Comparison of ENCODE assay signal across 18 cellular contexts in genomic region chr7:129865932-129866214, GRCh38.
DNase-seq lines count a peak whose midpoint lies in the region; ATAC-seq and TF ChIP-seq lines count a peak whose summit lies in the region.
"Had no signal": no experiment of that assay in that cellular context is flagged by ENCODE, and none has a peak within 500 bp of the region (broad histone marks: within the 10 kb centered on the region; RNA-seq: fewer than 3 reads in every experiment).

No MANE protein-coding gene starts in this region.

- H3K4me1 Mint-ChIP-seq in CD4-positive, alpha-beta memory T cell = peaks cover 38 to 74% (median 53%) of the 10 kb centered on the region in 4 donors

- no peak for TF ChIP-seq RAD21 in IMR-90 (IDR thresholded peaks at IDR 0.05; ENCODE audit: low read length)

- H3K23ac ChIP-seq in IMR-90 (ENCODE audit: low read depth, low read length) = peak overlapping the region; percentile 52; the same call in 1 of the 2 replicates

- BruUV-seq in IMR-90 (replicated peaks; lab: Mats Ljungman, UMichigan) = no TSS peak

- dilution Hi-C loops in IMR-90 (cut with HindIII; ENCODE audit: low sequenced_read_pairs, unreplicated experiment) = no loop called here

- peaks cover 8% of the 10 kb centered on the region for H3K9me1 ChIP-seq in IMR-90 (ENCODE audit: insufficient read depth, low read length)

- H4K8ac ChIP-seq in IMR-90 (ENCODE audit: low read depth in 2 of 2, low read length in 2 of 2) = peak overlapping the region; percentile 34 to 41; a peak in 2 of 4 replicates

- no peak for TF ChIP-seq POLR2A in IMR-90 (IDR thresholded peaks at IDR 0.05; ENCODE audit: low read depth, low read length)

- no peaks in the 10 kb centered on the region for H3K9me3 ChIP-seq in CD4-positive, alpha-beta memory T cell (ENCODE audit: control insufficient read depth in 1 of 2, low read length in 2 of 2)
- no peaks in the 10 kb centered on the region for H3K9me3 ChIP-seq in IMR-90 (ENCODE audit: control insufficient read depth, insufficient read depth, low read length)
- H3K9me3 ChIP-seq: pancreas, upper lobe of left lung had no signal

- H3K79me1 ChIP-seq in IMR-90 (ENCODE audit: low read depth in 1 of 2, low read length in 2 of 2) = peaks cover 45 to 76% of the 10 kb centered on the region in 2 experiments

- peak overlapping the region; percentile 18; the same call in 1 of the 3 replicates for H2BK15ac ChIP-seq in IMR-90 (ENCODE audit: low read depth, low read length)

- H3K36me3 ChIP-seq in CD4-positive, alpha-beta memory T cell (ENCODE audit: insufficient read depth, low read length) = no peaks in the 10 kb centered on the region
- H3K36me3 ChIP-seq in IMR-90 (ENCODE audit: control insufficient read depth, insufficient read depth, low read length) = peaks cover 8% of the 10 kb centered on the region; the same call in 1 of the 2 replicates
- H3K36me3 ChIP-seq: pancreas, upper lobe of left lung had no signal

- H2AK5ac ChIP-seq in IMR-90 (ENCODE audit: low read depth, low read length) = peak overlapping the region; percentile 52; the same call in 1 of the 2 replicates

- no peak overlapping the region for H3K56ac ChIP-seq in IMR-90 (ENCODE audit: extremely low read depth, insufficient read depth, low read length)

- H3K27me3 ChIP-seq in CD4-positive, alpha-beta memory T cell (ENCODE audit: insufficient read depth, low read length) = no peaks in the 10 kb centered on the region
- H3K27me3 ChIP-seq in IMR-90 (ENCODE audit: control insufficient read depth, insufficient read depth, low read length) = no peaks in the 10 kb centered on the region
- H3K27me3 ChIP-seq: pancreas, upper lobe of left lung had no signal

- H2BK20ac ChIP-seq in IMR-90 (ENCODE audit: low read depth, low read length) = peak overlapping the region; percentile 86

- H2BK120ac ChIP-seq in IMR-90 (ENCODE audit: low read depth, low read length) = peak overlapping the region; percentile 85

- peak overlapping the region in 4 of 7 donors; percentile 1 to 79 (median 42) for H3K27ac Mint-ChIP-seq in CD4-positive, alpha-beta memory T cell
- H3K27ac Mint-ChIP-seq: activated CD4-positive, alpha-beta T cell treated with anti-CD3 and anti-CD28 coated beads, Interleukin-2, amount 10 ng/mL, durations not matched to agents 24 days and 14 days; CD14-positive monocyte had no signal

- peak overlapping the region; percentile 84 for H4K5ac ChIP-seq in IMR-90 (ENCODE audit: low read depth, low read length)

- WGBS in IMR-90 (ENCODE audit: extremely low coverage in 2 of 2, insufficient read length in 1 of 2), 2 experiments = 60% methylated on average over 1 of the region's 1 CpG; no CpG with 5 or more reads in 1 of the 2 experiments

- no peak overlapping the region for H3K4me3 ChIP-seq in CD4-positive, alpha-beta memory T cell (ENCODE audit: low read length in 2 of 2)
- H3K4me3 ChIP-seq in IMR-90 (ENCODE audit: insufficient read depth, low read depth, low read length) = no peak overlapping the region
- H3K4me3 ChIP-seq: pancreas, upper lobe of left lung had no signal

- intact Hi-C loops in CD4-positive, alpha-beta memory T cell (cut with micrococcal nuclease) = no loop called here
- intact Hi-C loops in IMR-90 (cut with micrococcal nuclease) = loop anchor here (1.0 kb wide), 1 partner anchor 9 kb away; no protein-coding TSS in a partner anchor

- TF ChIP-seq CTCF in IMR-90 (conservative IDR thresholded peaks at IDR 0.05; ENCODE audit: low read depth, low read length) = no peak

- H2AK9ac ChIP-seq in IMR-90 (replicated peaks; ENCODE audit: low read depth, low read length, poor library complexity) = no peak overlapping the region

- H3K18ac ChIP-seq in IMR-90 (ENCODE audit: low read depth, low read length) = peak overlapping the region; percentile 94

- peak overlapping the region; percentile 81 for H3K4ac ChIP-seq in IMR-90 (ENCODE audit: low read depth, low read length)

- in situ Hi-C loops in IMR-90 (cut with MboI; ENCODE audit: low sequenced_read_pairs) = no loop called here

- H4K91ac ChIP-seq in IMR-90 (ENCODE audit: insufficient read depth, low read depth, low read length) = peak overlapping the region; percentile 68

- no peak overlapping the region for H3K27ac ChIP-seq in CD4-positive, alpha-beta memory T cell (ENCODE audit: low read depth, low read length)
- H3K27ac ChIP-seq in IMR-90 (ENCODE audit: insufficient read depth, low read length) (peak overlapping the region; percentile 81; the same call in 1 of the 2 replicates), epithelial cell of prostate (peak overlapping the region; percentile 29)

- no peak for ATAC-seq in IMR-90 (ENCODE audit: low read depth)
- ATAC-seq: activated T-cell treated with anti-CD3 and anti-CD28 coated beads, Interleukin-2, amount 50 U/mL, for 4 hours had no signal

- H3K9ac ChIP-seq in IMR-90 (ENCODE audit: low read depth, low read length) = peak overlapping the region; percentile 25; the same call in 1 of the 2 replicates

- peaks cover 18% of the 10 kb centered on the region; the same call in 1 of the 2 replicates for H4K20me1 ChIP-seq in IMR-90 (ENCODE audit: insufficient read depth, low read length)

- peak overlapping the region; percentile 36 for H3K4me2 ChIP-seq in IMR-90 (ENCODE audit: low read depth, low read length)

- no peaks in the 10 kb centered on the region for H3K9me3 Mint-ChIP-seq in CD4-positive, alpha-beta memory T cell
- H3K9me3 Mint-ChIP-seq: activated CD4-positive, alpha-beta T cell treated with anti-CD3 and anti-CD28 coated beads, Interleukin-2, amount 10 ng/mL, durations not matched to agents 24 days and 14 days; activated T-cell treated with anti-CD3 and anti-CD28 coated beads, Interleukin-2, amount 50 U/mL, for 4 hours; CD14-positive monocyte had no signal

- CTCF ChIA-PET in CD4-positive, alpha-beta memory T cell (lab: Charles Lee; ENCODE audit: partially characterized antibody) = no interaction called here
- CTCF ChIA-PET in IMR-90 (lab: Yijun Ruan, JAX) = interaction anchor here (0.6 kb wide), 1 partner anchor 166 kb away, joined by 4 read pairs; no protein-coding TSS in a partner anchor

- no peaks in the 10 kb centered on the region for H3K27me3 Mint-ChIP-seq in CD4-positive, alpha-beta memory T cell
- H3K27me3 Mint-ChIP-seq: activated CD4-positive, alpha-beta T cell treated with anti-CD3 and anti-CD28 coated beads, Interleukin-2, amount 10 ng/mL, durations not matched to agents 24 days and 14 days had no signal

- peak overlapping the region; percentile 90 for H2BK5ac ChIP-seq in IMR-90 (ENCODE audit: low read depth, low read length, poor library complexity, severe bottlenecking)

- H3K4me1 ChIP-seq in CD4-positive, alpha-beta memory T cell (ENCODE audit: insufficient read depth, low read length) = peaks cover 38% of the 10 kb centered on the region
- peaks cover 26% of the 10 kb centered on the region for H3K4me1 ChIP-seq in IMR-90 (ENCODE audit: control insufficient read depth, insufficient read depth, low read length)

- H3K4me3 Mint-ChIP-seq in CD4-positive, alpha-beta memory T cell = peak overlapping the region in 6 of 8 donors; percentile 35 to 64 (median 38)
- H3K4me3 Mint-ChIP-seq: activated CD4-positive, alpha-beta T cell treated with anti-CD3 and anti-CD28 coated beads, Interleukin-2, amount 10 ng/mL, durations not matched to agents 24 days and 14 days; activated T-cell treated with anti-CD3 and anti-CD28 coated beads, Interleukin-2, amount 50 U/mL, for 4 hours; CD14-positive monocyte had no signal

- H2AFZ ChIP-seq in IMR-90 (replicated peaks; ENCODE audit: low read length, poor library complexity) = no peak overlapping the region

- peaks cover 7 to 19% of the 10 kb centered on the region in 2 donors for H3K36me3 Mint-ChIP-seq in CD4-positive, alpha-beta memory T cell

- H3K14ac ChIP-seq in IMR-90 (replicated peaks; ENCODE audit: low read depth, low read length) = peak overlapping the region; percentile 64; the same call in 1 of the 2 replicates

- no peak for DNase-seq in CD4-positive, alpha-beta memory T cell
- DNase-seq in IMR-90 = no peak
- DNase-seq in epithelial cell of prostate (ENCODE audit: low read depth, low spot score) = no peak
- peak; percentile 6 for DNase-seq in retina
- DNase-seq in activated naive CD4-positive, alpha-beta T cell treated with Interleukin-2 at 50 U/mL for 16 hours = no peak
- no peak for DNase-seq in NCI-H1092 (lab: John Stamatoyannopoulos, UW)
- DNase-seq in stimulated activated CD4-positive, alpha-beta T cell treated with anti-CD3 and anti-CD28 coated beads, Interleukin-1b, Interleukin-23, amount 100 ng/mL, for 48 hours = no peak
- no peak for DNase-seq in NCI-H524 treated with DMSO at 0.1 percent for 48 hours (lab: John Stamatoyannopoulos, UW)
- DNase-seq: activated CD4-positive, alpha-beta T cell treated with anti-CD3 and anti-CD28 coated beads, Interleukin-2, amount 10 ng/mL, durations not matched to agents 24 days and 14 days; activated T-cell treated with anti-CD3 and anti-CD28 coated beads, Interleukin-2, amount 50 U/mL, for 4 hours; amniotic stem cell; dermis blood vessel endothelial cell; GDM1; NCI-H1105 treated with DMSO at 0.1 percent for 48 hours; NCI-H345; pancreas; upper lobe of left lung had no signal

- POLR2A ChIA-PET in CD4-positive, alpha-beta memory T cell (lab: Charles Lee; ENCODE audit: partially characterized antibody) = no interaction called here
- POLR2A ChIA-PET in IMR-90 (lab: Charles Lee; ENCODE audit: unreplicated experiment) = no interaction called here

TF ChIP-seq in IMR-90, 13 proteins besides CTCF, POLR2A, EP300 and RAD21 (continues in another document):
- TF ChIP-seq, protein P1, sequence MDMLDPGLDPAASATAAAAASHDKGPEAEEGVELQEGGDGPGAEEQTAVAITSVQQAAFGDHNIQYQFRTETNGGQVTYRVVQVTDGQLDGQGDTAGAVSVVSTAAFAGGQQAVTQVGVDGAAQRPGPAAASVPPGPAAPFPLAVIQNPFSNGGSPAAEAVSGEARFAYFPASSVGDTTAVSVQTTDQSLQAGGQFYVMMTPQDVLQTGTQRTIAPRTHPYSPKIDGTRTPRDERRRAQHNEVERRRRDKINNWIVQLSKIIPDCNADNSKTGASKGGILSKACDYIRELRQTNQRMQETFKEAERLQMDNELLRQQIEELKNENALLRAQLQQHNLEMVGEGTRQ (IDR thresholded peaks at IDR 0.05; ENCODE audit: low read depth, low read length) = no peak
- no peak for TF ChIP-seq CEBPB (IDR thresholded peaks at IDR 0.05; ENCODE audit: low read depth, low read length)
- TF ChIP-seq BHLHE40 (IDR thresholded peaks at IDR 0.05; ENCODE audit: low read depth, low read length) = no peak
- TF ChIP-seq FOS (IDR thresholded peaks at IDR 0.05; ENCODE audit: low read depth, low read length) = no peak
- no peak for TF ChIP-seq RFX5 (IDR thresholded peaks at IDR 0.05; ENCODE audit: low read depth, low read length)
- TF ChIP-seq MAFK (IDR thresholded peaks at IDR 0.05; ENCODE audit: low read depth, low read length) = no peak
- TF ChIP-seq NFE2L2 (IDR thresholded peaks at IDR 0.05; ENCODE audit: low read depth, low read length) = no peak
- TF ChIP-seq MAZ (IDR thresholded peaks at IDR 0.05; ENCODE audit: borderline replicate concordance, low read depth, low read length) = no peak
- no peak for TF ChIP-seq RCOR1 (IDR thresholded peaks at IDR 0.05; ENCODE audit: insufficient replicate concordance, low read length)
- no peak for TF ChIP-seq CHD1 (IDR thresholded peaks at IDR 0.05; ENCODE audit: low read depth, low read length)
- no peak for TF ChIP-seq MXI1 (IDR thresholded peaks at IDR 0.05; ENCODE audit: borderline replicate concordance, low read depth, low read length)
